10 cellular contexts compared by ENCODE assay signal in genomic region chr10:113007343-113007771, GRCh38. TPM values are rescaled to one million over a fixed set of nuclear protein-coding genes. Genes with fewer than 3 reads are reported as not detected.
DNase-seq lines count a peak whose midpoint lies in the region; ATAC-seq and TF ChIP-seq lines count a peak whose summit lies in the region.
"Had no signal": no experiment of that assay in that cellular context is flagged by ENCODE, and none has a peak within 500 bp of the region (broad histone marks: within the 10 kb centered on the region; RNA-seq: fewer than 3 reads in every experiment).

No MANE protein-coding gene starts in this region.

- no peaks in the 10 kb centered on the region for H4K20me1 ChIP-seq in MM.1S (ENCODE audit: insufficient read depth, low read length)

- TF ChIP-seq CTCF in MM.1S (IDR thresholded peaks at IDR 0.05; ENCODE audit: low read length) (no peak), mesothelial cell of epicardium (IDR thresholded peaks at IDR 0.05; ENCODE audit: unreplicated experiment) (no peak)

- H3K27ac ChIP-seq in MM.1S (ENCODE audit: low read length) = no peak overlapping the region

- peaks cover 34% of the 10 kb centered on the region for H3K27me3 ChIP-seq in MM.1S (replicated peaks; ENCODE audit: insufficient read depth, low read length)

- no peaks in the 10 kb centered on the region for H3F3A ChIP-seq in MM.1S (ENCODE audit: insufficient read depth, low read length)

- peaks cover 22% of the 10 kb centered on the region for H3K36me3 Mint-ChIP-seq in mesothelial cell of epicardium

- no peak overlapping the region for H3K9ac ChIP-seq in MM.1S (ENCODE audit: low read length)

- no peaks in the 10 kb centered on the region for H3K9me2 ChIP-seq in MM.1S (replicated peaks; ENCODE audit: insufficient read depth, low read length)

- H3K27ac Mint-ChIP-seq in mesothelial cell of epicardium = peak overlapping the region; percentile 54

- H3K4me3 ChIP-seq in MM.1S (ENCODE audit: low read length) = no peak overlapping the region

- H3K4me1 ChIP-seq in MM.1S (ENCODE audit: low read length) = no peaks in the 10 kb centered on the region

- H3K9me3 Mint-ChIP-seq in mesothelial cell of epicardium = no peaks in the 10 kb centered on the region
- H3K9me3 Mint-ChIP-seq: endodermal cell had no signal

- H3K36me3 ChIP-seq in MM.1S (replicated peaks; ENCODE audit: insufficient read depth, low read length) = no peaks in the 10 kb centered on the region

- H2AFZ ChIP-seq in MM.1S (ENCODE audit: low read length) = no peak overlapping the region

- DNase-seq in CD1c-positive myeloid dendritic cell (ENCODE audit: extremely low spot score) = peak; percentile 23
- peak; percentile 40 for DNase-seq in MM.1S
- DNase-seq in activated effector memory CD4-positive, alpha-beta T cell treated with anti-CD3 and anti-CD28 coated beads, Interleukin-2, amount 50 U/mL, for 16 hours = peak; percentile 64
- no peak for DNase-seq in mesothelial cell of epicardium (ENCODE audit: low spot score in 2 of 2, unreplicated experiment in 2 of 2)
- no peak for DNase-seq in DMS114 treated with DMSO at 0.1 percent for 48 hours (lab: John Stamatoyannopoulos, UW; ENCODE audit: unreplicated experiment)
- DNase-seq in NCI-H526 treated with DMSO at 0.1 percent for 48 hours (lab: John Stamatoyannopoulos, UW) = no peak
- no peak for DNase-seq in kidney tubule cell (ENCODE audit: low spot score)
- DNase-seq: endodermal cell, NCI-H2081 had no signal

- peaks cover 43% of the 10 kb centered on the region for H3K4me1 Mint-ChIP-seq in mesothelial cell of epicardium

- no peaks in the 10 kb centered on the region for H3K27me3 Mint-ChIP-seq in mesothelial cell of epicardium (ENCODE audit: low read depth)

- no peak overlapping the region for H3K4me2 ChIP-seq in MM.1S (ENCODE audit: low read depth, low read length)

- no peak for ATAC-seq in GM21526 (IDR thresholded peaks at IDR 0.05; ENCODE audit: low FRiP score, unreplicated experiment)

- H3K4me3 Mint-ChIP-seq in mesothelial cell of epicardium = no peak overlapping the region
- H3K4me3 Mint-ChIP-seq: endodermal cell had no signal

- H3K79me2 ChIP-seq in MM.1S (ENCODE audit: low read length) = no peaks in the 10 kb centered on the region

- H3K9me3 ChIP-seq in MM.1S (replicated peaks; ENCODE audit: insufficient read depth, low read length) = no peaks in the 10 kb centered on the region

RNA-seq across cellular contexts. Expression of gene TCF7L2, which starts 57.3 kb away (rescaled TPM):
- total RNA-seq in mesothelial cell of epicardium = 76.4 to 84.0 TPM (median 78.0 TPM) in 3 replicates

Comparison
In these comparisons a context has a peak if more than half of its experiments do, and no peak if none do; other contexts are left out.
1. DNase-seq: peak in CD1c-positive myeloid dendritic cell (single experiment), MM.1S (single experiment) and activated effector memory CD4-positive, alpha-beta T cell treated with anti-CD3 and anti-CD28 coated beads, Interleukin-2, amount 50 U/mL, for 16 hours (single experiment); none in mesothelial cell of epicardium (0 of 2), DMS114 treated with DMSO at 0.1 percent for 48 hours (single experiment), NCI-H526 treated with DMSO at 0.1 percent for 48 hours (single experiment) and kidney tubule cell (single experiment).